1 cellular context compared by ENCODE assay signal in genomic region chr4:58456727-58457384, GRCh38.
TF ChIP-seq lines count a peak whose summit lies in the region.

No MANE protein-coding gene starts in this region.

TF ChIP-seq in GM23338, 12 proteins besides CTCF, POLR2A, EP300 and RAD21 (continued from another document):
- TF ChIP-seq ZNF462 (CRISPR knock-in tag; IDR thresholded peaks at IDR 0.05), result no peak
